ENCODE assay signal across 8 cellular contexts in the genomic region with DNA sequence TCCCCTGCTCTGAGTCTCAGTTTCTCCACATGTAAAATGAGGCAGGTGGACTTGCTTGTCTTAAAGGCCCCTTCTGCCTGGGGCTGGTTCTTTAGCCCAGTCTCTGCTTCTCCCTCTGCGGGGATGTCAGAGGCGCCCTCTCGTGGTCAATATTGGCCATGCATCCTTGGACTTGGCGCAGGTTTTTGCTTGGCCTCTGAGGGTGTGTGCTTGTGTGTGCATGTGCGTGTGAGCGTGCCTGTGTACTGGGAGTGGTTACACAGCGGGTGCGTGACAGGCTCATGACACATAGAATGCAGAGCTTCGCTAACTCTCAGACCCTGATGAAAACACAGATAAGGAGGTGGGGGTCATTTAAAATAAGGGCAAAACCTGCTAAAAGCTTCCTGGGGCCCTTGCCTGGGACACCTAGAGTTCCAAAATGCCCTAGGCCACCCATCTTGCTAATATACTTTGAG.
A peak's percentile ranks its signal among the peaks of the same experiment; 100 is the strongest.
DNase-seq lines count a peak whose midpoint lies in the region; ATAC-seq and TF ChIP-seq lines count a peak whose summit lies in the region.

No MANE protein-coding gene starts in this region.

- 1 to 3% methylated on average over 9 of the region's 9 CpGs for WGBS in thyroid gland, 2 donors

- ATAC-seq in activated T-helper 17 cell treated with anti-CD3 and anti-CD28 coated beads, Interleukin-2, amount 50 U/mL, for 72 hours (replicated peaks): peak; percentile 88
- ATAC-seq in omental fat pad (ENCODE audit: low FRiP score) (peak; percentile 65), HG03108 (IDR thresholded peaks at IDR 0.05; ENCODE audit: unreplicated experiment) (no peak)

- peaks cover 0 to 15% of the 10 kb centered on the region in 2 donors for H3K4me1 ChIP-seq in thyroid gland

- H3K27ac ChIP-seq in RWPE1: peak overlapping the region; percentile 29; the same call in 1 of the 2 replicates
- no peak overlapping the region for H3K27ac ChIP-seq in thyroid gland

- TF ChIP-seq CTCF in RWPE1 (conservative IDR thresholded peaks at IDR 0.05; ENCODE audit: low read depth) (peak; percentile 98), fibroblast of villous mesenchyme (IDR thresholded peaks at IDR 0.05; ENCODE audit: insufficient read depth, low read depth, low read length) (peak; percentile 98), omental fat pad (IDR thresholded peaks at IDR 0.05) (peak in 2 of 3 donors; percentile 59 to 86), thyroid gland (IDR thresholded peaks at IDR 0.05) (peak; percentile 78 to 97 (median 87))

- TF ChIP-seq POLR2A in thyroid gland (IDR thresholded peaks at IDR 0.05): no peak

- CTCF ChIA-PET in RWPE1 (lab: Yijun Ruan, JAX): interaction anchor here (0.5 to 1.2 kb wide), 11 partner anchors 12 to 670 kb away, joined by 3 to 5 read pairs (median 3); no protein-coding TSS in a partner anchor

- H3K27ac Mint-ChIP-seq in activated T-helper 17 cell treated with anti-CD3 and anti-CD28 coated beads, Interleukin-2, amount 50 U/mL, for 72 hours: no peak overlapping the region

- no peaks in the 10 kb centered on the region for H3K36me3 ChIP-seq in thyroid gland

- H3K9me3 ChIP-seq in thyroid gland: no peaks in the 10 kb centered on the region

- H3K27me3 Mint-ChIP-seq in activated T-helper 17 cell treated with anti-CD3 and anti-CD28 coated beads, Interleukin-2, amount 50 U/mL, for 72 hours: peaks cover 36% of the 10 kb centered on the region

- H3K27me3 ChIP-seq in thyroid gland: no peaks in the 10 kb centered on the region

- DNase-seq in GDM1 (lab: John Stamatoyannopoulos, UW) (peak; percentile 52), HT-29 (ENCODE audit: low spot score) (peak; percentile 95), RWPE1 (ENCODE audit: low spot score) (peak; percentile 78), fibroblast of villous mesenchyme (ENCODE audit: low read depth) (peak; percentile 80), omental fat pad (ENCODE audit: low spot score) (peak; percentile 87), thyroid gland (peak; percentile 85 to 89)

- intact Hi-C loops in thyroid gland (cut with DNase I): no loop called here

- no peak overlapping the region for H3K4me3 Mint-ChIP-seq in activated T-helper 17 cell treated with anti-CD3 and anti-CD28 coated beads, Interleukin-2, amount 50 U/mL, for 72 hours

- peaks cover 9% of the 10 kb centered on the region for H3K4me1 Mint-ChIP-seq in activated T-helper 17 cell treated with anti-CD3 and anti-CD28 coated beads, Interleukin-2, amount 50 U/mL, for 72 hours

- POLR2A ChIA-PET in RWPE1 (lab: Yijun Ruan, JAX; ENCODE audit: low non-redundant PET): no interaction called here

- no peaks in the 10 kb centered on the region for H3K9me3 Mint-ChIP-seq in activated T-helper 17 cell treated with anti-CD3 and anti-CD28 coated beads, Interleukin-2, amount 50 U/mL, for 72 hours

- H3K4me3 ChIP-seq in fibroblast of villous mesenchyme (ENCODE audit: low read depth, low read length): no peak overlapping the region
- no peak overlapping the region for H3K4me3 ChIP-seq in thyroid gland (replicated peaks in 1 of 3)

- H3K36me3 Mint-ChIP-seq in activated T-helper 17 cell treated with anti-CD3 and anti-CD28 coated beads, Interleukin-2, amount 50 U/mL, for 72 hours (ENCODE audit: low read depth): no peaks in the 10 kb centered on the region
